11 cellular contexts compared by ENCODE assay signal in the genomic region with DNA sequence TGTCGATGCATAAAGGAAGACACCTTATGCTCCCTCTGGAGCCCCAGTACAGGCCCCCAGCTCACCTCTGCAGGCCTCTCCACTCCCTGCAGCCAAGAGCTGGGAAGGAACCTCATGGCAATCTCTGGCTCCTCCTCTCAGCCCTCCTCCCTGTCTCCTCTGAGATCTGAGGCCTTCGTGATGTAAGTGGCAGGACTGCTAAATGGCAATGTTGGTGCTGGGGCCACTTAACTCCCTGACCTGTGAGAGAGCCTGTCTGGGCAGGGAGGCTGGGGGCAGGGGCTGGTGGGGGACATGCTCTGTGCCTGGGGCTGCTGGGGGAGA. TPM values are rescaled to one million over a fixed set of nuclear protein-coding genes. Genes with fewer than 3 reads are reported as not detected.
DNase-seq lines count a peak whose midpoint lies in the region; ATAC-seq and TF ChIP-seq lines count a peak whose summit lies in the region.
"Had no signal": no experiment of that assay in that cellular context is flagged by ENCODE, and none has a peak within 500 bp of the region (broad histone marks: within the 10 kb centered on the region; RNA-seq: fewer than 3 reads in every experiment).

No MANE protein-coding gene starts in this region.

- no peaks in the 10 kb centered on the region for H3K27me3 ChIP-seq in psoas muscle (ENCODE audit: insufficient read depth in 3 of 3, low read length in 2 of 3)

- H3K36me3 ChIP-seq in psoas muscle (ENCODE audit: insufficient read depth in 1 of 2, low read depth in 1 of 2), result no peaks in the 10 kb centered on the region

- DNase-seq in DMS53 (lab: John Stamatoyannopoulos, UW) (peak; percentile 21), DMS53 treated with DMSO at 0.1 percent for 48 hours (lab: John Stamatoyannopoulos, UW; ENCODE audit: unreplicated experiment) (no peak), islet precursor cell (peak; percentile 80), psoas muscle (no peak), NCI-H748 (lab: John Stamatoyannopoulos, UW; ENCODE audit: unreplicated experiment) (no peak), HuH-7.5 (ENCODE audit: low spot score) (no peak), cerebellum (ENCODE audit: low spot score) (no peak)
- DNase-seq: NCI-H1048, NCI-H2107 had no signal

- ATAC-seq in SK-N-SH treated with all-trans-retinoic acid at 6 μM for 48 hours (peak; percentile 7; the same call in 2 of the 3 replicates), psoas muscle (peak in 2 of 4 donors; percentile 18 to 35)

- peak overlapping the region; percentile 69 for H3K27ac ChIP-seq in psoas muscle
- H3K27ac ChIP-seq: 22Rv1 had no signal

- 69 to 90% (median 71%) methylated on average over 2 of the region's 2 CpGs for WGBS in psoas muscle, 3 donors

- H3K4me3 ChIP-seq in psoas muscle, result no peak overlapping the region

- peaks cover 36% of the 10 kb centered on the region for H3K4me1 ChIP-seq in psoas muscle

- no peak for TF ChIP-seq CTCF in psoas muscle (IDR thresholded peaks at IDR 0.05)

- intact Hi-C loops in psoas muscle (cut with DNase I), result no loop called here

- H3K9me3 ChIP-seq in psoas muscle, result no peaks in the 10 kb centered on the region

TF ChIP-seq in SK-N-SH treated with all-trans-retinoic acid at 6 μM for 48 hours, 23 proteins besides CTCF, POLR2A, EP300 and RAD21:
- TF ChIP-seq ZNF8 (CRISPR knock-in tag; IDR thresholded peaks at IDR 0.05) (no peak), TOX (CRISPR knock-in tag; IDR thresholded peaks at IDR 0.05; ENCODE audit: borderline replicate concordance) (no peak)

RNA-seq across cellular contexts. Expression of gene PRRT4, which starts 19.3 kb away (rescaled TPM):
- total RNA-seq in psoas muscle, result 10 to 100 TPM in 2 of 4 donors, 1 to 10 TPM in 2; 2.0 to 27.7 (median 8.1) TPM
- polyA plus RNA-seq in psoas muscle, result 1 to 10 TPM in 2 of 3 donors, under 1 TPM in 1; 0.87 to 3.5 (median 3.0) TPM
- total RNA-seq in cerebellum, result 6.5 TPM

RNA-seq across cellular contexts. Expression of gene IMPDH1, which starts 29.0 kb away (rescaled TPM):
- total RNA-seq in psoas muscle (10 to 100 TPM in 1 of 4 donors, 1 to 10 TPM in 3; 6.2 to 10.3 (median 8.6) TPM), cerebellum (38.3 TPM)
- polyA plus RNA-seq in psoas muscle, result 1 to 10 TPM; 5.6 to 8.8 (median 6.2) TPM

RNA-seq across cellular contexts. Expression of gene RBM28, which starts 37.1 kb away (rescaled TPM):
- 10 to 100 TPM; 22.8 to 33.4 (median 28.7) TPM for total RNA-seq in psoas muscle
- polyA plus RNA-seq in psoas muscle, result 10 to 100 TPM; 26.0 to 45.0 (median 38.2) TPM
- 20.7 TPM for total RNA-seq in cerebellum

Comparison
In these comparisons a context has a peak if more than half of its experiments do, and no peak if none do; other contexts are left out.
1. DNase-seq: peak in DMS53 (single experiment) and islet precursor cell (single experiment); none in DMS53 treated with DMSO at 0.1 percent for 48 hours (single experiment), psoas muscle (0 of 2), NCI-H748 (single experiment), HuH-7.5 (single experiment) and cerebellum (single experiment).